ENCODE assay signal across 8 cellular contexts in the genomic region with DNA sequence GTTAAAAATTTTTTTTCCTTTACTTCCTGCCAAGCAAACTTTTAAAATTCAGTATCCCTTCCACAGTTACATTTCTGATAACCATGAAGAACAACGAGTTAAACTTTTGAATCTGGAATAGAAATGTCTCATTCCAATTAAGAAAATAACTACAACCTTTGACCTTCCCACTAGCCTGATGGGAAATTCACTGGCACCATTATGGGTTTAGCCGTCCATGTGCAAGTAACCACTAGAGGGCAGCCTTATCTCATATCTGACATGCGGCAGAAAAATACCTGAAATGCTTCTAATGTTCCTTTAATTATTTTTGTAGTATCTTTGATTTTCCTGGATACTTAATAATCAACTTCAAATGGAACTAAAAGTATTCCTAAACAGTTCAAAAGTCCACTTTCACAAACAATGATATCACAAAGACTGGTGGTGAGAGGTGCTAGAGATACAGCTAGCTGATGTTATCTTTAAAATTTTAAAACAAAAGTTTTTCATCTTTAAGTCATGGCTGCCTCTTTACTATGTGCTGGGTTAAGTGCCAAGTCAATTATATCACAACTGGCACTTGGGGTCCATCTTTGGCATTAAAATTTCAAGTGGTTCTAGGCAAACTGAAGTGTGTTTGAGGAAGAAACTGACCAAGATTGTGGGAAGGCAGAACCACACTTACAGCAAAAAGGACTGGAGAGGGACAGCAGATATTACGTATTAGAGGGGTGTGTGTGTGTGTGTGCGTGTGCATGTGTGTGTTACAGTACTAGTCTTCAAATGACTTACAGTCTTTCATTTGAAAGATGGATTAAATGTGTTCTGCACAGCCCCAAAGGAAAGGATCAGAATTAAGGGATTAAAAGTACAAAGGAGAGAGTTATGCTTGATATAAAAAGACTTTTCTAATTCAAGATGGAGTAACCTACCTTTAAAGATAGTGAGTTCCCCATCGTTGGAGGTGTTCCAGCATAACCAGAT.
DNase-seq lines count a peak whose midpoint lies in the region; ATAC-seq and TF ChIP-seq lines count a peak whose summit lies in the region.

No MANE protein-coding gene starts in this region.

- peak; percentile 81 for ATAC-seq in aorta (ENCODE audit: low FRiP score)
- ATAC-seq in HG03469 (IDR thresholded peaks at IDR 0.05; ENCODE audit: unreplicated experiment) = no peak

- 20 to 23% methylated on average over 6 of the region's 6 CpGs for WGBS in aorta, 2 donors

- no peaks in the 10 kb centered on the region for H3K9me3 ChIP-seq in aorta (ENCODE audit: control insufficient read depth, low read length)

- H3K4me1 ChIP-seq in aorta (ENCODE audit: control insufficient read depth in 1 of 2, insufficient read depth in 2 of 2, low read length in 2 of 2) = peaks cover 0 to 3% of the 10 kb centered on the region in 2 donors

- no peaks in the 10 kb centered on the region for H3K36me3 ChIP-seq in aorta (ENCODE audit: control insufficient read depth in 1 of 2, insufficient read depth in 2 of 2, low read length in 1 of 2)

- POLR2A ChIA-PET in HEK293T (lab: Yijun Ruan, JAX) = no interaction called here

- peak; percentile 86 for TF ChIP-seq CTCF in epithelial cell of esophagus (IDR thresholded peaks at IDR 0.05; ENCODE audit: insufficient read depth, low read depth, low read length, missing control alignments)

- no peaks in the 10 kb centered on the region for H3K27me3 ChIP-seq in aorta (ENCODE audit: control insufficient read depth in 1 of 2, insufficient read depth in 2 of 2, low read length in 1 of 2)

- intact Hi-C loops in aorta (cut with DNase I) = loop anchor here (2.0 to 10.0 kb wide), 3 partner anchors 331 to 1246 kb away; no protein-coding TSS in a partner anchor

- DNase-seq in D341Med (ENCODE audit: low spot score) = peak; percentile 63
- DNase-seq in HEK293T (ENCODE audit: extremely low spot score) = peak; percentile 39
- peak; percentile 20 for DNase-seq in NCI-H345 treated with DMSO at 0.1 percent for 48 hours (lab: John Stamatoyannopoulos, UW; ENCODE audit: unreplicated experiment)
- DNase-seq in activated CD4-positive, alpha-beta T cell treated with anti-CD3 and anti-CD28 coated beads for 4 hours = peak; percentile 55 to 72
- DNase-seq in epithelial cell of esophagus (ENCODE audit: low read depth) = peak; percentile 77
- DNase-seq in mucosa of gallbladder (ENCODE audit: low spot score) = peak; percentile 69
- DNase-seq in aorta = no peak

- H3K27ac ChIP-seq in aorta (ENCODE audit: low read depth in 1 of 2, low read length in 2 of 2) = no peak overlapping the region

- no peak overlapping the region for H3K4me3 ChIP-seq in epithelial cell of esophagus (ENCODE audit: low read length)
- H3K4me3 ChIP-seq in aorta (ENCODE audit: low read length in 2 of 2) = no peak overlapping the region

- CTCF ChIA-PET in HEK293T (lab: Yijun Ruan, JAX) = interaction anchor here (0.7 to 1.6 kb wide), 5 partner anchors 13 to 991 kb away, joined by 3 to 11 read pairs (median 3); no protein-coding TSS in a partner anchor

TF ChIP-seq in HEK293T, 16 proteins besides CTCF, POLR2A, EP300 and RAD21:
- no peak for TF ChIP-seq SUZ12 (IDR thresholded peaks at IDR 0.05)
- TF ChIP-seq FOXM1 (IDR thresholded peaks at IDR 0.05; ENCODE audit: borderline replicate concordance) = no peak
- no peak for TF ChIP-seq NFRKB (IDR thresholded peaks at IDR 0.05)
- TF ChIP-seq FOXA1 (IDR thresholded peaks at IDR 0.05) = no peak
- TF ChIP-seq HDGF (IDR thresholded peaks at IDR 0.05; ENCODE audit: borderline replicate concordance) = no peak
- no peak for TF ChIP-seq SP1 (IDR thresholded peaks at IDR 0.05)
- TF ChIP-seq L3MBTL2 (conservative IDR thresholded peaks at IDR 0.05) = no peak
- TF ChIP-seq, protein P1, sequence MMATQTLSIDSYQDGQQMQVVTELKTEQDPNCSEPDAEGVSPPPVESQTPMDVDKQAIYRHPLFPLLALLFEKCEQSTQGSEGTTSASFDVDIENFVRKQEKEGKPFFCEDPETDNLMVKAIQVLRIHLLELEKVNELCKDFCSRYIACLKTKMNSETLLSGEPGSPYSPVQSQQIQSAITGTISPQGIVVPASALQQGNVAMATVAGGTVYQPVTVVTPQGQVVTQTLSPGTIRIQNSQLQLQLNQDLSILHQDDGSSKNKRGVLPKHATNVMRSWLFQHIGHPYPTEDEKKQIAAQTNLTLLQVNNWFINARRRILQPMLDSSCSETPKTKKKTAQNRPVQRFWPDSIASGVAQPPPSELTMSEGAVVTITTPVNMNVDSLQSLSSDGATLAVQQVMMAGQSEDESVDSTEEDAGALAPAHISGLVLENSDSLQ (IDR thresholded peaks at IDR 0.05) = no peak
- TF ChIP-seq ELF4 (IDR thresholded peaks at IDR 0.05) = no peak
- no peak for TF ChIP-seq ARNT (IDR thresholded peaks at IDR 0.05)

Comparison
In these comparisons a context has a peak if more than half of its experiments do, and no peak if none do; other contexts are left out.
1. DNase-seq: peak in D341Med (single experiment), HEK293T (single experiment), NCI-H345 treated with DMSO at 0.1 percent for 48 hours (single experiment), activated CD4-positive, alpha-beta T cell treated with anti-CD3 and anti-CD28 coated beads for 4 hours (2 of 2), epithelial cell of esophagus (single experiment) and mucosa of gallbladder (single experiment); none in aorta (0 of 2).